In genomic region chr14:62763951-62764350, GRCh38 we compare ENCODE assay signal across 24 cellular contexts.
"Had no signal": no experiment of that assay in that cellular context is flagged by ENCODE, and none has a peak within 500 bp of the region (broad histone marks: within the 10 kb centered on the region; RNA-seq: fewer than 3 reads in every experiment).

No MANE protein-coding gene starts in this region.

- DNase-seq: effector CD8-positive, alpha-beta T cell; effector memory CD8-positive, alpha-beta T cell; endodermal cell; erythroblast; esophagus squamous epithelium; foreskin fibroblast; foreskin melanocyte; gastrocnemius medialis; glutamatergic neuron; head of caudate nucleus; heart right ventricle; hippocampal formation; left cardiac atrium; left lung; left ventricle myocardium superior; lower lobe of right lung; mesenchymal stem cell; midbrain; naive thymus-derived CD4-positive, alpha-beta T cell had no signal

- H3K4me3 ChIP-seq: coronary artery, esophagus squamous epithelium, gastrocnemius medialis, heart right ventricle, left lung, lower lobe of right lung had no signal

- H3K36me3 ChIP-seq: esophagus squamous epithelium, gastrocnemius medialis, heart right ventricle, left lung, lower lobe of right lung had no signal

- FAIRE-seq: colon, endometrium, islet of Langerhans, keratinocyte had no signal

- H3K27me3 ChIP-seq: esophagus squamous epithelium, gastrocnemius medialis, left lung had no signal

- H3K4me1 ChIP-seq: esophagus squamous epithelium, gastrocnemius medialis, heart right ventricle, left lung, lower lobe of right lung had no signal

- H3K9me3 ChIP-seq: esophagus squamous epithelium, gastrocnemius medialis, heart right ventricle, lower lobe of right lung had no signal
